In genomic region chr17:9406046-9406631, GRCh38 we compare ENCODE assay signal across 26 cellular contexts.
"Had no signal": no experiment of that assay in that cellular context is flagged by ENCODE, and none has a peak within 500 bp of the region (broad histone marks: within the 10 kb centered on the region; RNA-seq: fewer than 3 reads in every experiment).

No MANE protein-coding gene starts in this region.

- H3K27me3 Mint-ChIP-seq: activated B cell treated with CpG ODN at 0.5 μM for 24 hours; activated naive CD8-positive, alpha-beta T cell treated with anti-CD3 and anti-CD28 coated beads for 36 hours; dendritic cell treated with granulocyte-macrophage colony-stimulating factor and Interleukin-4, amounts not matched to agents 40 ng/mL and 50 ng/mL, for 4 days; memory B cell; stimulated activated naive CD8-positive, alpha-beta T cell treated with anti-CD3 and anti-CD28 coated beads, Interleukin-15, amount 100 ng/mL, for 72 hours; T-helper 17 cell had no signal

- FAIRE-seq: endometrium, keratinocyte had no signal

- H3K27me3 ChIP-seq: cardiac muscle cell, gastroesophageal sphincter, heart left ventricle, suprapubic skin, tibial nerve had no signal

- DNase-seq: activated B cell treated with CpG ODN at 0.5 μM for 24 hours; activated CD4-positive, alpha-beta T cell treated with anti-CD3 and anti-CD28 coated beads for 4 hours; activated CD4-positive, alpha-beta T cell treated with anti-CD3 and anti-CD28 coated beads, Interleukin-2, amount 50 U/mL, for 48 hours; activated CD8-positive, alpha-beta memory T cell treated with anti-CD3 and anti-CD28 coated beads, Interleukin-2, amount 50 U/mL, for 48 hours; activated naive CD4-positive, alpha-beta T cell treated with Interleukin-2 at 50 U/mL for 16 hours; activated naive CD8-positive, alpha-beta T cell treated with anti-CD3 and anti-CD28 coated beads for 36 hours; activated T-cell treated with anti-CD3 and anti-CD28 coated beads, Interleukin-2, amount 50 U/mL, for 48 hours; amniotic stem cell; effector CD4-positive, alpha-beta T cell; heart left ventricle; left colon; nucleus accumbens; right cardiac atrium; stimulated activated CD4-positive, alpha-beta T cell treated with anti-CD3 and anti-CD28 coated beads, Interleukin-4, amount 100 ng/mL, for 24 hours; stimulated activated naive CD8-positive, alpha-beta T cell treated with anti-CD3 and anti-CD28 coated beads, Interleukin-15, amount 100 ng/mL, for 72 hours; T-helper 17 cell had no signal

- H3K9me3 ChIP-seq: gastroesophageal sphincter, heart left ventricle, suprapubic skin, tibial nerve had no signal

- H3K79me2 ChIP-seq: parathyroid adenoma had no signal

- H3K27ac Mint-ChIP-seq: activated B cell treated with CpG ODN at 0.5 μM for 24 hours; activated naive CD8-positive, alpha-beta T cell treated with anti-CD3 and anti-CD28 coated beads for 36 hours; dendritic cell treated with granulocyte-macrophage colony-stimulating factor and Interleukin-4, amounts not matched to agents 40 ng/mL and 50 ng/mL, for 4 days; memory B cell; stimulated activated naive CD8-positive, alpha-beta T cell treated with anti-CD3 and anti-CD28 coated beads, Interleukin-15, amount 100 ng/mL, for 72 hours; T-helper 17 cell had no signal

- ATAC-seq: gastroesophageal sphincter; heart left ventricle; left colon; right cardiac atrium; stimulated activated naive CD8-positive, alpha-beta T cell treated with anti-CD3 and anti-CD28 coated beads, Interleukin-15, amount 100 ng/mL, for 72 hours; T-helper 17 cell had no signal

- H3K4me1 Mint-ChIP-seq: activated B cell treated with CpG ODN at 0.5 μM for 24 hours; activated naive CD8-positive, alpha-beta T cell treated with anti-CD3 and anti-CD28 coated beads for 36 hours; stimulated activated naive CD8-positive, alpha-beta T cell treated with anti-CD3 and anti-CD28 coated beads, Interleukin-15, amount 100 ng/mL, for 72 hours had no signal

- H3K9me3 Mint-ChIP-seq: activated B cell treated with CpG ODN at 0.5 μM for 24 hours; activated naive CD8-positive, alpha-beta T cell treated with anti-CD3 and anti-CD28 coated beads for 36 hours; dendritic cell treated with granulocyte-macrophage colony-stimulating factor and Interleukin-4, amounts not matched to agents 40 ng/mL and 50 ng/mL, for 4 days had no signal

- H3K27ac ChIP-seq: cardiac muscle cell, gastroesophageal sphincter, heart left ventricle, parathyroid adenoma, suprapubic skin, tibial nerve had no signal

- H3K4me1 ChIP-seq: parathyroid adenoma had no signal

- H2AFZ ChIP-seq: parathyroid adenoma had no signal

- H3K4me3 ChIP-seq: cardiac muscle cell, gastroesophageal sphincter, heart left ventricle, suprapubic skin, tibial nerve had no signal

- H3K9ac ChIP-seq: parathyroid adenoma had no signal

- H3K4me3 Mint-ChIP-seq: activated B cell treated with CpG ODN at 0.5 μM for 24 hours; activated naive CD8-positive, alpha-beta T cell treated with anti-CD3 and anti-CD28 coated beads for 36 hours; dendritic cell treated with granulocyte-macrophage colony-stimulating factor and Interleukin-4, amounts not matched to agents 40 ng/mL and 50 ng/mL, for 4 days; memory B cell; nephron; stimulated activated naive CD8-positive, alpha-beta T cell treated with anti-CD3 and anti-CD28 coated beads, Interleukin-15, amount 100 ng/mL, for 72 hours; T-helper 17 cell had no signal

- H3K36me3 ChIP-seq: cardiac muscle cell, gastroesophageal sphincter, heart left ventricle, suprapubic skin, tibial nerve had no signal
